ENCODE assay signal across 10 cellular contexts in the genomic region with DNA sequence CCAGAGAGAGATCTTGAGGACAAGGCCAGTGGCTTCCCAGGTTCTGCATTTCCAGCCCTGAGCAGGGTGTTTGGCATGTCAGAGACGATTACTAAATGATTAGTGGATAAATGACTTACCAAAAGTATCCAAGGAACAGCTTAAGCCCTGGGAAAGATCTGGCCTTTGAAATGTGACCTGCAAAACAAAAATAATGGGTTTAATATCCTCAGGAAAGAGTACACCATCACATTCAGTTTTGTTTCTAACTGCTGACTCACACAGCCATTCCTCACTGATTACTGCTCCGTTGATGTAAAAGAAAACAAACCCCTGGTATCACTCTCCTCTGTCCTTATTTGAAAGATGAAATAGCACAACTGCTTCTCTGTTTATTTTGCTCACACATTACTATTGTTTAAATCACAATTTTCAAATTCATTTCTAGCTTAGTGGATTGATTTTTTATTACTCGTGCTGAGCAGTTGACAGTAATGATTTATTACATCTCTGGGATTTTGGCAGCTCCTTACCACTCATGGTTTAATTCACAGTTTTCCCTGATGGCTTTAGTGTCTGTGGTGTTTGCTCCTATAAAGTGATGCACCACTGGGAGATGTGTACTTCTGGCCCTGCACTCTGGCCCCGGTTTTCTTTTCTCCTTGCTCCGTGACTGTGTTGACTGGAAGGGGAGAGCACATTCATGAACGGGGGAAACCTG.
DNase-seq lines count a peak whose midpoint lies in the region; ATAC-seq, FAIRE-seq and TF ChIP-seq lines count a peak whose summit lies in the region.
"Had no signal": no experiment of that assay in that cellular context is flagged by ENCODE, and none has a peak within 500 bp of the region (broad histone marks: within the 10 kb centered on the region; RNA-seq: fewer than 3 reads in every experiment).

No MANE protein-coding gene starts in this region.

- TF ChIP-seq POLR2A in endothelial cell of umbilical vein (IDR thresholded peaks at IDR 0.05; ENCODE audit: low read depth, low read length), result no peak

- H4K20me1 ChIP-seq in endothelial cell of umbilical vein (replicated peaks; ENCODE audit: control insufficient read depth, extremely low read depth, insufficient read depth, low read length), result no peaks in the 10 kb centered on the region

- POLR2A ChIA-PET in endothelial cell of umbilical vein (lab: Charles Lee), result no interaction called here
- POLR2A ChIA-PET in GM10248 (lab: Yijun Ruan, JAX), result no interaction called here

- intact Hi-C loops in endothelial cell of umbilical vein (cut with micrococcal nuclease) (loop anchor here (5.0 kb wide), 1 partner anchor 77 kb away; no protein-coding TSS in a partner anchor), pancreas (cut with DNase I) (no loop called here)

- no peaks in the 10 kb centered on the region for H3K9me1 ChIP-seq in endothelial cell of umbilical vein (replicated peaks; ENCODE audit: control insufficient read depth, extremely low read depth, insufficient read depth, low read length)

- BruUV-seq in endothelial cell of umbilical vein (replicated peaks; lab: Mats Ljungman, UMichigan), result no TSS peak

- H2AFZ ChIP-seq in endothelial cell of umbilical vein (ENCODE audit: low read depth, low read length), result peak overlapping the region; percentile 48

- no peaks in the 10 kb centered on the region for H3K36me3 ChIP-seq in endothelial cell of umbilical vein (ENCODE audit: control insufficient read depth in 2 of 2, extremely low read depth in 1 of 2, insufficient read depth in 2 of 2, low read length in 2 of 2)
- H3K36me3 ChIP-seq in pancreas, result no peaks in the 10 kb centered on the region
- H3K36me3 ChIP-seq: WERI-Rb-1 had no signal

- TF ChIP-seq CTCF in endothelial cell of umbilical vein (IDR thresholded peaks at IDR 0.05; ENCODE audit: extremely low read depth in 1 of 2, insufficient read depth in 1 of 2, low read depth in 1 of 2, low read length in 2 of 2) (no peak), pancreas (IDR thresholded peaks at IDR 0.05) (no peak), GM10248 (IDR thresholded peaks at IDR 0.05; ENCODE audit: control extremely low read depth, extremely low read depth, low read depth, missing control alignments) (no peak)

- H3K4me3 ChIP-seq in endothelial cell of umbilical vein (replicated peaks in 1 of 3; ENCODE audit: insufficient read depth in 1 of 3, low read depth in 1 of 3, low read length in 3 of 3) (no peak overlapping the region), pancreas (no peak overlapping the region)

- peak overlapping the region; percentile 61 for H3K9ac ChIP-seq in endothelial cell of umbilical vein (replicated peaks; ENCODE audit: extremely low read depth, insufficient read depth, low read length)

- H3K79me2 ChIP-seq in endothelial cell of umbilical vein (ENCODE audit: control insufficient read depth, insufficient read depth, low read length), result no peaks in the 10 kb centered on the region

- H3K4me1 ChIP-seq in endothelial cell of umbilical vein (ENCODE audit: control insufficient read depth, extremely low read depth, insufficient read depth, low read length), result peaks cover 22% of the 10 kb centered on the region
- H3K4me1 ChIP-seq in pancreas, result no peaks in the 10 kb centered on the region

- H3K27me3 ChIP-seq in endothelial cell of umbilical vein (ENCODE audit: control insufficient read depth in 2 of 2, insufficient read depth in 2 of 2, low read length in 2 of 2), result no peaks in the 10 kb centered on the region
- H3K27me3 ChIP-seq in pancreas, result peaks cover 0 to 20% (median 4%) of the 10 kb centered on the region in 4 donors

- dilution Hi-C loops in endothelial cell of umbilical vein (cut with MboI; ENCODE audit: extremely low pct_ligation_motif_present, low sequenced_read_pairs), result no loop called here

- CTCF ChIA-PET in endothelial cell of umbilical vein (lab: Charles Lee) (interaction anchor here (1.0 to 1.1 kb wide), 3 partner anchors 10 to 66 kb away, joined by 3 read pairs; no protein-coding TSS in a partner anchor), GM10248 (lab: Yijun Ruan, JAX) (no interaction called here)

- FAIRE-seq in endothelial cell of umbilical vein (lab: Jason Lieb, UNC) (peak; percentile 100), pancreas (lab: Jason Lieb, UNC) (peak; percentile 85)

- 18 to 26% methylated on average over 6 of the region's 6 CpGs for WGBS in pancreas, 2 donors

- H3K27ac ChIP-seq in endothelial cell of umbilical vein (ENCODE audit: insufficient read depth, low read depth, low read length), result peak overlapping the region; percentile 91
- no peak overlapping the region for H3K27ac ChIP-seq in pancreas
- H3K27ac ChIP-seq: WERI-Rb-1 had no signal

- peak; percentile 34 for DNase-seq in GM03348 (ENCODE audit: low spot score)
- DNase-seq in NCI-H69 (lab: John Stamatoyannopoulos, UW), result peak; percentile 92
- DNase-seq in endothelial cell of umbilical vein (ENCODE audit: low read depth, low spot score), result peak; percentile 88
- DNase-seq in pancreas, result no peak
- no peak for DNase-seq in OCI-M2 (lab: John Stamatoyannopoulos, UW; ENCODE audit: unreplicated experiment)
- no peak for DNase-seq in T-helper 2 cell
- no peak for DNase-seq in Ammon's horn (ENCODE audit: low spot score)
- DNase-seq in GM10248 (ENCODE audit: extremely low spot score), result no peak
- DNase-seq: glutamatergic neuron, WERI-Rb-1 had no signal

- no peak for ATAC-seq in pancreas

- H3K9me3 ChIP-seq in endothelial cell of umbilical vein (replicated peaks; ENCODE audit: control insufficient read depth, insufficient read depth, low read length) (no peaks in the 10 kb centered on the region), pancreas (no peaks in the 10 kb centered on the region)

- peak overlapping the region; percentile 64 for H3K4me2 ChIP-seq in endothelial cell of umbilical vein (ENCODE audit: insufficient read depth, low read length)

TF ChIP-seq in endothelial cell of umbilical vein, 7 proteins besides CTCF, POLR2A, EP300 and RAD21:
- TF ChIP-seq JUN (IDR thresholded peaks at IDR 0.05; ENCODE audit: borderline replicate concordance, insufficient read depth, insufficient read length, low read depth) (peak; percentile 58), EZH2 (IDR thresholded peaks at IDR 0.05; ENCODE audit: borderline replicate concordance, low read depth, low read length, severe bottlenecking) (no peak), MYC (IDR thresholded peaks at IDR 0.05; ENCODE audit: low read depth, low read length) (no peak), FOS (IDR thresholded peaks at IDR 0.05; ENCODE audit: borderline replicate concordance, insufficient read depth, low read length) (peak; percentile 74), GATA2 (IDR thresholded peaks at IDR 0.05; ENCODE audit: insufficient read depth, insufficient read length, low read depth, low read length) (peak; percentile 24)
- TF ChIP-seq, protein P1, sequence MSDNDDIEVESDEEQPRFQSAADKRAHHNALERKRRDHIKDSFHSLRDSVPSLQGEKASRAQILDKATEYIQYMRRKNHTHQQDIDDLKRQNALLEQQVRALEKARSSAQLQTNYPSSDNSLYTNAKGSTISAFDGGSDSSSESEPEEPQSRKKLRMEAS (IDR thresholded peaks at IDR 0.05; ENCODE audit: insufficient read depth, insufficient read length), result no peak
TF ChIP-seq in endothelial cell of umbilical vein: peak in this region for 3.

Comparison
In these comparisons a context has a peak if more than half of its experiments do, and no peak if none do; other contexts are left out.
1. DNase-seq: peak in GM03348 (single experiment), NCI-H69 (single experiment) and endothelial cell of umbilical vein (single experiment); none in pancreas (0 of 6), OCI-M2 (single experiment), T-helper 2 cell (0 of 5), Ammon's horn (single experiment) and GM10248 (single experiment).